In the genomic region with DNA sequence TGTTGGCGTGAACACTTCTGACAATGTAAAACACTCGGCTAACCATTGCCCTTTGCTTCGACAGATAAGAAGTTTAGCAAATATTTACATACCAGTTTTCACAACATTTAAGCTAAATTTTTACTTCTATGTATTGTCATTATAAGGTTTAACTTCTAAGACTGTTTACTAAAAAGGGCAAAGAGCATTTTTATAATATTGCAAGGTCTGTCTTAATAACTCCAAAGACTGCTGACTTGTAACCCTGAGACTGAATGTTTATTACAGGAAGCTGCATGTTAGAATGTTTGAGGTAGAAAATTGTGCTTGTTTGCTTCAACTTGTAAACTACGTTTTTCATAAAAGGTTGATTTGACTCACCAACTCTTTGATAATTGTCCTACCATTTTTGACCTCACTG, we compare ENCODE assay signal across 1 cellular context.
TF ChIP-seq lines count a peak whose summit lies in the region.

No MANE protein-coding gene starts in this region.

TF ChIP-seq in HepG2, 621 proteins besides CTCF, POLR2A, EP300 and RAD21 (continued from another document and continues in another):
- TF ChIP-seq, protein P1, sequence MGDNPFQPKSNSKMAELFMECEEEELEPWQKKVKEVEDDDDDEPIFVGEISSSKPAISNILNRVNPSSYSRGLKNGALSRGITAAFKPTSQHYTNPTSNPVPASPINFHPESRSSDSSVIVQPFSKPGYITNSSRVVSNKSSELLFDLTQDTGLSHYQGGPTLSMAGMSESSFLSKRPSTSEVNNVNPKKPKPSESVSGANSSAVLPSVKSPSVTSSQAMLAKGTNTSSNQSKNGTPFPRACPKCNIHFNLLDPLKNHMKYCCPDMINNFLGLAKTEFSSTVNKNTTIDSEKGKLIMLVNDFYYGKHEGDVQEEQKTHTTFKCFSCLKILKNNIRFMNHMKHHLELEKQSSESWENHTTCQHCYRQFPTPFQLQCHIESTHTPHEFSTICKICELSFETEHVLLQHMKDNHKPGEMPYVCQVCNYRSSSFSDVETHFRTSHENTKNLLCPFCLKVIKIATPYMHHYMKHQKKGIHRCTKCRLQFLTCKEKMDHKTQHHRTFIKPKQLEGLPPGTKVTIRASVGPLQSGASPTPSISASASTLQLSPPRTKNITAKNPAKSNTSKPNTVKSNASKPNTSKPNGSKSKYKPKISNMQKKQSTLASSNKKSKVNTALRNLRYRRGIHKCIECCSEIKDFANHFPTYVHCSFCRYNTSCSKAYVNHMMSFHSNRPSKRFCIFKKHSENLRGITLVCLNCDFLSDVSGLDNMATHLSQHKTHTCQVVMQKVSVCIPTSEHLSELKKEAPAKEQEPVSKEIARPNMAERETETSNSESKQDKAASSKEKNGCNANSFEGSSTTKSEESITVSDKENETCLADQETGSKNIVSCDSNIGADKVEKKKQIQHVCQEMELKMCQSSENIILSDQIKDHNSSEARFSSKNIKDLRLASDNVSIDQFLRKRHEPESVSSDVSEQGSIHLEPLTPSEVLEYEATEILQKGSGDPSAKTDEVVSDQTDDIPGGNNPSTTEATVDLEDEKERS (CRISPR knock-in tag; IDR thresholded peaks at IDR 0.05), result no peak
- no peak for TF ChIP-seq NFE2L2 (IDR thresholded peaks at IDR 0.05; ENCODE audit: low read length)
- no peak for TF ChIP-seq ZC3H4 (CRISPR knock-in tag; IDR thresholded peaks at IDR 0.05; ENCODE audit: borderline replicate concordance)
- TF ChIP-seq CENPT (CRISPR knock-in tag; IDR thresholded peaks at IDR 0.05; ENCODE audit: low read depth), result no peak
- TF ChIP-seq, protein P2, sequence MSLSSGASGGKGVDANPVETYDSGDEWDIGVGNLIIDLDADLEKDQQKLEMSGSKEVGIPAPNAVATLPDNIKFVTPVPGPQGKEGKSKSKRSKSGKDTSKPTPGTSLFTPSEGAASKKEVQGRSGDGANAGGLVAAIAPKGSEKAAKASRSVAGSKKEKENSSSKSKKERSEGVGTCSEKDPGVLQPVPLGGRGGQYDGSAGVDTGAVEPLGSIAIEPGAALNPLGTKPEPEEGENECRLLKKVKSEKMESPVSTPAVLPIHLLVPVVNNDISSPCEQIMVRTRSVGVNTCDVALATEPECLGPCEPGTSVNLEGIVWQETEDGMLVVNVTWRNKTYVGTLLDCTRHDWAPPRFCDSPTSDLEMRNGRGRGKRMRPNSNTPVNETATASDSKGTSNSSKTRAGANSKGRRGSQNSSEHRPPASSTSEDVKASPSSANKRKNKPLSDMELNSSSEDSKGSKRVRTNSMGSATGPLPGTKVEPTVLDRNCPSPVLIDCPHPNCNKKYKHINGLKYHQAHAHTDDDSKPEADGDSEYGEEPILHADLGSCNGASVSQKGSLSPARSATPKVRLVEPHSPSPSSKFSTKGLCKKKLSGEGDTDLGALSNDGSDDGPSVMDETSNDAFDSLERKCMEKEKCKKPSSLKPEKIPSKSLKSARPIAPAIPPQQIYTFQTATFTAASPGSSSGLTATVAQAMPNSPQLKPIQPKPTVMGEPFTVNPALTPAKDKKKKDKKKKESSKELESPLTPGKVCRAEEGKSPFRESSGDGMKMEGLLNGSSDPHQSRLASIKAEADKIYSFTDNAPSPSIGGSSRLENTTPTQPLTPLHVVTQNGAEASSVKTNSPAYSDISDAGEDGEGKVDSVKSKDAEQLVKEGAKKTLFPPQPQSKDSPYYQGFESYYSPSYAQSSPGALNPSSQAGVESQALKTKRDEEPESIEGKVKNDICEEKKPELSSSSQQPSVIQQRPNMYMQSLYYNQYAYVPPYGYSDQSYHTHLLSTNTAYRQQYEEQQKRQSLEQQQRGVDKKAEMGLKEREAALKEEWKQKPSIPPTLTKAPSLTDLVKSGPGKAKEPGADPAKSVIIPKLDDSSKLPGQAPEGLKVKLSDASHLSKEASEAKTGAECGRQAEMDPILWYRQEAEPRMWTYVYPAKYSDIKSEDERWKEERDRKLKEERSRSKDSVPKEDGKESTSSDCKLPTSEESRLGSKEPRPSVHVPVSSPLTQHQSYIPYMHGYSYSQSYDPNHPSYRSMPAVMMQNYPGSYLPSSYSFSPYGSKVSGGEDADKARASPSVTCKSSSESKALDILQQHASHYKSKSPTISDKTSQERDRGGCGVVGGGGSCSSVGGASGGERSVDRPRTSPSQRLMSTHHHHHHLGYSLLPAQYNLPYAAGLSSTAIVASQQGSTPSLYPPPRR (CRISPR knock-in tag; IDR thresholded peaks at IDR 0.05; ENCODE audit: borderline replicate concordance), result peak; percentile 65
- TF ChIP-seq, protein P3, sequence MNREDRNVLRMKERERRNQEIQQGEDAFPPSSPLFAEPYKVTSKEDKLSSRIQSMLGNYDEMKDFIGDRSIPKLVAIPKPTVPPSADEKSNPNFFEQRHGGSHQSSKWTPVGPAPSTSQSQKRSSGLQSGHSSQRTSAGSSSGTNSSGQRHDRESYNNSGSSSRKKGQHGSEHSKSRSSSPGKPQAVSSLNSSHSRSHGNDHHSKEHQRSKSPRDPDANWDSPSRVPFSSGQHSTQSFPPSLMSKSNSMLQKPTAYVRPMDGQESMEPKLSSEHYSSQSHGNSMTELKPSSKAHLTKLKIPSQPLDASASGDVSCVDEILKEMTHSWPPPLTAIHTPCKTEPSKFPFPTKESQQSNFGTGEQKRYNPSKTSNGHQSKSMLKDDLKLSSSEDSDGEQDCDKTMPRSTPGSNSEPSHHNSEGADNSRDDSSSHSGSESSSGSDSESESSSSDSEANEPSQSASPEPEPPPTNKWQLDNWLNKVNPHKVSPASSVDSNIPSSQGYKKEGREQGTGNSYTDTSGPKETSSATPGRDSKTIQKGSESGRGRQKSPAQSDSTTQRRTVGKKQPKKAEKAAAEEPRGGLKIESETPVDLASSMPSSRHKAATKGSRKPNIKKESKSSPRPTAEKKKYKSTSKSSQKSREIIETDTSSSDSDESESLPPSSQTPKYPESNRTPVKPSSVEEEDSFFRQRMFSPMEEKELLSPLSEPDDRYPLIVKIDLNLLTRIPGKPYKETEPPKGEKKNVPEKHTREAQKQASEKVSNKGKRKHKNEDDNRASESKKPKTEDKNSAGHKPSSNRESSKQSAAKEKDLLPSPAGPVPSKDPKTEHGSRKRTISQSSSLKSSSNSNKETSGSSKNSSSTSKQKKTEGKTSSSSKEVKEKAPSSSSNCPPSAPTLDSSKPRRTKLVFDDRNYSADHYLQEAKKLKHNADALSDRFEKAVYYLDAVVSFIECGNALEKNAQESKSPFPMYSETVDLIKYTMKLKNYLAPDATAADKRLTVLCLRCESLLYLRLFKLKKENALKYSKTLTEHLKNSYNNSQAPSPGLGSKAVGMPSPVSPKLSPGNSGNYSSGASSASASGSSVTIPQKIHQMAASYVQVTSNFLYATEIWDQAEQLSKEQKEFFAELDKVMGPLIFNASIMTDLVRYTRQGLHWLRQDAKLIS (CRISPR knock-in tag; IDR thresholded peaks at IDR 0.05), result no peak
- no peak for TF ChIP-seq AGO1 (IDR thresholded peaks at IDR 0.05; ENCODE audit: low read depth, low read length, poor library complexity, severe bottlenecking)
- no peak for TF ChIP-seq KLF12 (CRISPR knock-in tag; IDR thresholded peaks at IDR 0.05; ENCODE audit: borderline replicate concordance)
- TF ChIP-seq, protein P4, sequence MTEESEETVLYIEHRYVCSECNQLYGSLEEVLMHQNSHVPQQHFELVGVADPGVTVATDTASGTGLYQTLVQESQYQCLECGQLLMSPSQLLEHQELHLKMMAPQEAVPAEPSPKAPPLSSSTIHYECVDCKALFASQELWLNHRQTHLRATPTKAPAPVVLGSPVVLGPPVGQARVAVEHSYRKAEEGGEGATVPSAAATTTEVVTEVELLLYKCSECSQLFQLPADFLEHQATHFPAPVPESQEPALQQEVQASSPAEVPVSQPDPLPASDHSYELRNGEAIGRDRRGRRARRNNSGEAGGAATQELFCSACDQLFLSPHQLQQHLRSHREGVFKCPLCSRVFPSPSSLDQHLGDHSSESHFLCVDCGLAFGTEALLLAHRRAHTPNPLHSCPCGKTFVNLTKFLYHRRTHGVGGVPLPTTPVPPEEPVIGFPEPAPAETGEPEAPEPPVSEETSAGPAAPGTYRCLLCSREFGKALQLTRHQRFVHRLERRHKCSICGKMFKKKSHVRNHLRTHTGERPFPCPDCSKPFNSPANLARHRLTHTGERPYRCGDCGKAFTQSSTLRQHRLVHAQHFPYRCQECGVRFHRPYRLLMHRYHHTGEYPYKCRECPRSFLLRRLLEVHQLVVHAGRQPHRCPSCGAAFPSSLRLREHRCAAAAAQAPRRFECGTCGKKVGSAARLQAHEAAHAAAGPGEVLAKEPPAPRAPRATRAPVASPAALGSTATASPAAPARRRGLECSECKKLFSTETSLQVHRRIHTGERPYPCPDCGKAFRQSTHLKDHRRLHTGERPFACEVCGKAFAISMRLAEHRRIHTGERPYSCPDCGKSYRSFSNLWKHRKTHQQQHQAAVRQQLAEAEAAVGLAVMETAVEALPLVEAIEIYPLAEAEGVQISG (CRISPR knock-in tag; IDR thresholded peaks at IDR 0.05), result no peak
- TF ChIP-seq KDM6A (CRISPR knock-in tag; IDR thresholded peaks at IDR 0.05; ENCODE audit: low read depth), result 0 out of 2 replicates have a peak, but pooled peaks have one; percentile 19
- TF ChIP-seq RBM22 (optimal IDR thresholded peaks at IDR 0.05; ENCODE audit: low read length), result no peak
- TF ChIP-seq, protein P5, sequence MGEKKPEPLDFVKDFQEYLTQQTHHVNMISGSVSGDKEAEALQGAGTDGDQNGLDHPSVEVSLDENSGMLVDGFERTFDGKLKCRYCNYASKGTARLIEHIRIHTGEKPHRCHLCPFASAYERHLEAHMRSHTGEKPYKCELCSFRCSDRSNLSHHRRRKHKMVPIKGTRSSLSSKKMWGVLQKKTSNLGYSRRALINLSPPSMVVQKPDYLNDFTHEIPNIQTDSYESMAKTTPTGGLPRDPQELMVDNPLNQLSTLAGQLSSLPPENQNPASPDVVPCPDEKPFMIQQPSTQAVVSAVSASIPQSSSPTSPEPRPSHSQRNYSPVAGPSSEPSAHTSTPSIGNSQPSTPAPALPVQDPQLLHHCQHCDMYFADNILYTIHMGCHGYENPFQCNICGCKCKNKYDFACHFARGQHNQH (CRISPR knock-in tag; IDR thresholded peaks at IDR 0.05), result no peak; the same call in 1 of the 2 replicates
- TF ChIP-seq HNF4A (CRISPR knock-in tag; IDR thresholded peaks at IDR 0.05), result peak; percentile 71
- no peak for TF ChIP-seq ZNF850 (CRISPR knock-in tag; conservative IDR thresholded peaks at IDR 0.05)
- peak; percentile 77 for TF ChIP-seq MIXL1 (CRISPR knock-in tag; IDR thresholded peaks at IDR 0.05)
- no peak for TF ChIP-seq JUN (CRISPR knock-in tag; IDR thresholded peaks at IDR 0.05)
- TF ChIP-seq, protein P6, sequence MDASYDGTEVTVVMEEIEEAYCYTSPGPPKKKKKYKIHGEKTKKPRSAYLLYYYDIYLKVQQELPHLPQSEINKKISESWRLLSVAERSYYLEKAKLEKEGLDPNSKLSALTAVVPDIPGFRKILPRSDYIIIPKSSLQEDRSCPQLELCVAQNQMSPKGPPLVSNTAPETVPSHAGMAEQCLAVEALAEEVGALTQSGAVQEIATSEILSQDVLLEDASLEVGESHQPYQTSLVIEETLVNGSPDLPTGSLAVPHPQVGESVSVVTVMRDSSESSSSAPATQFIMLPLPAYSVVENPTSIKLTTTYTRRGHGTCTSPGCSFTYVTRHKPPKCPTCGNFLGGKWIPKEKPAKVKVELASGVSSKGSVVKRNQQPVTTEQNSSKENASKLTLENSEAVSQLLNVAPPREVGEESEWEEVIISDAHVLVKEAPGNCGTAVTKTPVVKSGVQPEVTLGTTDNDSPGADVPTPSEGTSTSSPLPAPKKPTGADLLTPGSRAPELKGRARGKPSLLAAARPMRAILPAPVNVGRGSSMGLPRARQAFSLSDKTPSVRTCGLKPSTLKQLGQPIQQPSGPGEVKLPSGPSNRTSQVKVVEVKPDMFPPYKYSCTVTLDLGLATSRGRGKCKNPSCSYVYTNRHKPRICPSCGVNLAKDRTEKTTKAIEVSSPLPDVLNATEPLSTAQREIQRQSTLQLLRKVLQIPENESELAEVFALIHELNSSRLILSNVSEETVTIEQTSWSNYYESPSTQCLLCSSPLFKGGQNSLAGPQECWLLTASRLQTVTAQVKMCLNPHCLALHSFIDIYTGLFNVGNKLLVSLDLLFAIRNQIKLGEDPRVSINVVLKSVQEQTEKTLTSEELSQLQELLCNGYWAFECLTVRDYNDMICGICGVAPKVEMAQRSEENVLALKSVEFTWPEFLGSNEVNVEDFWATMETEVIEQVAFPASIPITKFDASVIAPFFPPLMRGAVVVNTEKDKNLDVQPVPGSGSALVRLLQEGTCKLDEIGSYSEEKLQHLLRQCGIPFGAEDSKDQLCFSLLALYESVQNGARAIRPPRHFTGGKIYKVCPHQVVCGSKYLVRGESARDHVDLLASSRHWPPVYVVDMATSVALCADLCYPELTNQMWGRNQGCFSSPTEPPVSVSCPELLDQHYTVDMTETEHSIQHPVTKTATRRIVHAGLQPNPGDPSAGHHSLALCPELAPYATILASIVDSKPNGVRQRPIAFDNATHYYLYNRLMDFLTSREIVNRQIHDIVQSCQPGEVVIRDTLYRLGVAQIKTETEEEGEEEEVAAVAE (CRISPR knock-in tag; IDR thresholded peaks at IDR 0.05; ENCODE audit: borderline replicate concordance), result no peak
- TF ChIP-seq ZNF232 (CRISPR knock-in tag; IDR thresholded peaks at IDR 0.05; ENCODE audit: borderline replicate concordance), result no peak
- TF ChIP-seq HHEX (CRISPR knock-in tag; IDR thresholded peaks at IDR 0.05), result no peak
- TF ChIP-seq, protein P7, sequence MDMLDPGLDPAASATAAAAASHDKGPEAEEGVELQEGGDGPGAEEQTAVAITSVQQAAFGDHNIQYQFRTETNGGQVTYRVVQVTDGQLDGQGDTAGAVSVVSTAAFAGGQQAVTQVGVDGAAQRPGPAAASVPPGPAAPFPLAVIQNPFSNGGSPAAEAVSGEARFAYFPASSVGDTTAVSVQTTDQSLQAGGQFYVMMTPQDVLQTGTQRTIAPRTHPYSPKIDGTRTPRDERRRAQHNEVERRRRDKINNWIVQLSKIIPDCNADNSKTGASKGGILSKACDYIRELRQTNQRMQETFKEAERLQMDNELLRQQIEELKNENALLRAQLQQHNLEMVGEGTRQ (IDR thresholded peaks at IDR 0.05; ENCODE audit: low read depth, low read length), result no peak
- TF ChIP-seq, protein P7 (CRISPR knock-in tag; IDR thresholded peaks at IDR 0.05; ENCODE audit: borderline replicate concordance), result no peak
- peak; percentile 92 for TF ChIP-seq CREM (IDR thresholded peaks at IDR 0.05)
- no peak for TF ChIP-seq CREM (CRISPR knock-in tag; IDR thresholded peaks at IDR 0.05)
- TF ChIP-seq KAT8 (CRISPR knock-in tag; IDR thresholded peaks at IDR 0.05), result no peak
- no peak for TF ChIP-seq HMG20B (CRISPR knock-in tag; conservative IDR thresholded peaks at IDR 0.05)
- TF ChIP-seq TAF1 (CRISPR knock-in tag; IDR thresholded peaks at IDR 0.05), result no peak
- no peak for TF ChIP-seq NFIB (CRISPR knock-in tag; IDR thresholded peaks at IDR 0.05; ENCODE audit: borderline replicate concordance)
- no peak for TF ChIP-seq MEIS1 (CRISPR knock-in tag; IDR thresholded peaks at IDR 0.05; ENCODE audit: borderline replicate concordance)
- no peak for TF ChIP-seq MXD4 (CRISPR knock-in tag; IDR thresholded peaks at IDR 0.05)
- TF ChIP-seq TOPORS (CRISPR knock-in tag; IDR thresholded peaks at IDR 0.05), result no peak
- no peak for TF ChIP-seq ZNF792 (CRISPR knock-in tag; IDR thresholded peaks at IDR 0.05)
- TF ChIP-seq ZMYM3 (CRISPR knock-in tag; IDR thresholded peaks at IDR 0.05), result no peak
